In genomic region chr1:31239653-31240241, GRCh38 we compare ENCODE assay signal across 8 cellular contexts. TPM values are rescaled to one million over a fixed set of nuclear protein-coding genes. Genes with fewer than 3 reads are reported as not detected.
DNase-seq lines count a peak whose midpoint lies in the region; ATAC-seq and TF ChIP-seq lines count a peak whose summit lies in the region.

Gene NKAIN1, minus strand, starts transcription at chr1:31239887. Its CDS starts 340 bp downstream, at chr1:31239547.

- no peaks in the 10 kb centered on the region for H3K79me2 ChIP-seq in mesendoderm (ENCODE audit: control insufficient read depth, insufficient read depth, low read length)

- H3K79me1 ChIP-seq in mesendoderm (ENCODE audit: low read length), result peaks cover 1% of the 10 kb centered on the region

- H3K4me3 ChIP-seq in mesendoderm (ENCODE audit: low read length), result peak within 1 kb of the TSS; percentile 45

- H3K36me3 ChIP-seq in mesendoderm (ENCODE audit: control insufficient read depth, insufficient read depth, low read length), result no peaks in the 10 kb centered on the region

- H3K27me3 ChIP-seq in mesendoderm (ENCODE audit: insufficient read depth, low read length, poor library complexity), result no peaks in the 10 kb centered on the region

- no peak within 1 kb of the TSS for H4K5ac ChIP-seq in mesendoderm (ENCODE audit: low read length)

- peak within 1 kb of the TSS; percentile 70 for H3K9ac ChIP-seq in mesendoderm (ENCODE audit: low read length)

- no peak within 1 kb of the TSS for H2AK5ac ChIP-seq in mesendoderm (ENCODE audit: low read length)

- WGBS in mesendoderm (ENCODE audit: extremely low coverage, insufficient coverage, low lambda C conversion rate), result no CpG with 5 or more reads among the region's 57 CpGs

- no peaks in the 10 kb centered on the region for H3K4me1 ChIP-seq in mesendoderm (ENCODE audit: control insufficient read depth, low read depth, low read length)

- TF ChIP-seq CTCF in GM13977 (IDR thresholded peaks at IDR 0.05; ENCODE audit: extremely low read depth, insufficient read depth, missing control alignments), result no peak

- peak within 1 kb of the TSS; percentile 90 for H3K56ac ChIP-seq in mesendoderm (ENCODE audit: low read length)

- no peak within 1 kb of the TSS for H3K23ac ChIP-seq in mesendoderm (ENCODE audit: low read length)

- peak within 1 kb of the TSS; percentile 10 for H3K18ac ChIP-seq in mesendoderm (ENCODE audit: low read length)

- in situ Hi-C loops in GM13977 (cut with MboI; ENCODE audit: low pct_unique_long_range_greater_than_20kb, low sequenced_read_pairs, unreplicated experiment), result no loop called here

- peak within 1 kb of the TSS; percentile 96 for H3K4me2 ChIP-seq in mesendoderm (ENCODE audit: low read length)

- H3K27ac ChIP-seq in mesendoderm (ENCODE audit: low read depth, low read length), result no peak within 1 kb of the TSS

- H4K8ac ChIP-seq in mesendoderm (ENCODE audit: low read depth, low read length), result no peak within 1 kb of the TSS

- ATAC-seq in HG03520 (IDR thresholded peaks at IDR 0.05; ENCODE audit: unreplicated experiment), result no peak
- no peak for ATAC-seq in HG03045 (IDR thresholded peaks at IDR 0.05; ENCODE audit: unreplicated experiment)

- DNase-seq in GM13977 (ENCODE audit: low spot score) (peak; percentile 53), NCI-H526 (lab: John Stamatoyannopoulos, UW) (peak; percentile 59 to 92), dedifferentiated amniotic fluid mesenchymal stem cell (ENCODE audit: extremely low spot score) (peak; percentile 17), mesendoderm (peak; percentile 70), medulla oblongata (ENCODE audit: extremely low spot score) (no peak), midbrain (lab: John Stamatoyannopoulos, UW) (no peak)

- no peak within 1 kb of the TSS for H2BK15ac ChIP-seq in mesendoderm (replicated peaks; ENCODE audit: low read depth)

- H3K4ac ChIP-seq in mesendoderm (ENCODE audit: low read depth, low read length), result no peak within 1 kb of the TSS

- no peak within 1 kb of the TSS for H2BK120ac ChIP-seq in mesendoderm (ENCODE audit: low read depth, low read length)

- H2BK5ac ChIP-seq in mesendoderm (ENCODE audit: low read length), result no peak within 1 kb of the TSS

RNA-seq across cellular contexts. Expression of gene NKAIN1, which starts in this region (rescaled TPM):
- 40.0 TPM for polyA plus RNA-seq in mesendoderm (2013, experiment 1 of 2)
- polyA plus RNA-seq in mesendoderm (2013, experiment 2 of 2), result 39.7 TPM

Comparison
In these comparisons a context has a peak if more than half of its experiments do, and no peak if none do; other contexts are left out.
1. DNase-seq: peak in GM13977 (single experiment), NCI-H526 (2 of 2), dedifferentiated amniotic fluid mesenchymal stem cell (single experiment) and mesendoderm (single experiment); none in medulla oblongata (single experiment) and midbrain (single experiment).